17 cellular contexts compared by ENCODE assay signal in the genomic region with DNA sequence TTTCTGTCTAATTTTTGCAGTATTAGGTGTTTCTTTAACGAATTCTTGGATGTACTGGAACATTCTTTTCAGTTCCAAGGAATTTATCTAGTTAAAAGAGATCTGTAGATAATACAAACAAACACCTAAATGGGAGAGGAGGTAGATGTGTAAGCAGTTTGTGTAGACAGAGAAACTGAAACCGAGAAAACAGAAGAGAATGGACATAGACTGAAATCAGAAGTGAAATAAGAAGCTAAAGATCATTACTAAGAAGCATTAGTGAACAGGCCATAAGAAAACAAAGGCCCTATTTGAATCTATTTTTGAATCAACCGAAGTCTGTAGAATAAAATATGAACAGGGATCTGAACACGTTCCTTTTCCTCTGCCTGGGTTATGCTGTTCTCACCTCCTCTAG. TPM values are rescaled to one million over a fixed set of nuclear protein-coding genes. Genes with fewer than 3 reads are reported as not detected.
A peak's percentile ranks its signal among the peaks of the same experiment; 100 is the strongest.
DNase-seq lines count a peak whose midpoint lies in the region; ATAC-seq lines count a peak whose summit lies in the region.
"Had no signal": no experiment of that assay in that cellular context is flagged by ENCODE, and none has a peak within 500 bp of the region (broad histone marks: within the 10 kb centered on the region; RNA-seq: fewer than 3 reads in every experiment).

No MANE protein-coding gene starts in this region.

- H3K9ac ChIP-seq in GM23248 = no peak overlapping the region

- no peak overlapping the region for H3K4me2 ChIP-seq in GM23248 (ENCODE audit: unreplicated experiment)

- 3 to 4% methylated on average over 4 of the region's 4 CpGs for WGBS in GM23248 (ENCODE audit: low coverage in 1 of 2, low lambda C conversion rate in 2 of 2, missing lambda C conversion rate in 2 of 2), 2 experiments

- DNase-seq in GM23248 (no peak), globus pallidus (ENCODE audit: low spot score) (no peak), posterior vena cava (ENCODE audit: low spot score) (no peak), T-cell (no peak)
- DNase-seq: amygdala; effector memory CD4-positive, alpha-beta T cell; EL; glutamatergic neuron; mammary epithelial cell; MG63; NCI-H526 treated with DMSO at 0.1 percent for 48 hours; psoas muscle had no signal

- POLR2A ChIA-PET in T-cell (lab: Charles Lee) = no interaction called here

- H3F3A ChIP-seq in GM23248 (ENCODE audit: insufficient read depth) = no peaks in the 10 kb centered on the region

- H3K36me3 Mint-ChIP-seq in T-cell = no peaks in the 10 kb centered on the region

- H3K4me3 Mint-ChIP-seq in T-cell = no peak overlapping the region

- no peaks in the 10 kb centered on the region for H3K9me3 Mint-ChIP-seq in T-cell

- H2AFZ ChIP-seq in GM23248 = no peak overlapping the region

- no peaks in the 10 kb centered on the region for H3K4me1 ChIP-seq in GM23248 (ENCODE audit: insufficient read depth)
- H3K4me1 ChIP-seq: psoas muscle had no signal

- no peak overlapping the region for H3K4me3 ChIP-seq in GM23248
- H3K4me3 ChIP-seq: MG63, psoas muscle, thoracic aorta had no signal

- H3K27me3 Mint-ChIP-seq in T-cell = no peaks in the 10 kb centered on the region

- CTCF ChIA-PET in T-cell (lab: Charles Lee) = no interaction called here

- no peaks in the 10 kb centered on the region for H3K9me3 ChIP-seq in GM23248 (ENCODE audit: low read depth)
- H3K9me3 ChIP-seq: MG63, psoas muscle, thoracic aorta had no signal

- H3K4me1 Mint-ChIP-seq in T-cell = no peaks in the 10 kb centered on the region

- no peaks in the 10 kb centered on the region for H3K36me3 ChIP-seq in GM23248 (ENCODE audit: low read depth)
- H3K36me3 ChIP-seq: MG63, thoracic aorta had no signal

- no peaks in the 10 kb centered on the region for H4K20me1 ChIP-seq in GM23248 (ENCODE audit: insufficient read depth)

- H3K27ac Mint-ChIP-seq in T-cell = no peak overlapping the region

- H3K27ac ChIP-seq in GM23248 = no peak overlapping the region
- H3K27ac ChIP-seq: psoas muscle, thoracic aorta had no signal

- H3K79me2 ChIP-seq in GM23248 (ENCODE audit: insufficient read depth) = no peaks in the 10 kb centered on the region

- no peaks in the 10 kb centered on the region for H3K27me3 ChIP-seq in GM23248 (replicated peaks; ENCODE audit: insufficient read depth)
- H3K27me3 ChIP-seq: MG63 had no signal

- in situ Hi-C loops in GM23248 (cut with MboI) = no loop called here

- no peaks in the 10 kb centered on the region for H3K9me2 ChIP-seq in GM23248 (ENCODE audit: insufficient read depth)

- ATAC-seq in GM18499 (IDR thresholded peaks at IDR 0.05; ENCODE audit: insufficient read depth, unreplicated experiment) (peak; percentile 100), GM19463 (IDR thresholded peaks at IDR 0.05; ENCODE audit: unreplicated experiment) (peak; percentile 100), HG02884 (IDR thresholded peaks at IDR 0.05; ENCODE audit: unreplicated experiment) (peak; percentile 100), HG03521 (IDR thresholded peaks at IDR 0.05; ENCODE audit: unreplicated experiment) (peak; percentile 99), T-cell (replicated peaks in 1 of 4) (no peak)
- ATAC-seq: psoas muscle had no signal

- intact Hi-C loops in posterior vena cava (cut with DNase I) = no loop called here

RNA-seq across cellular contexts. Expression of a gene that starts 26.5 kb away (rescaled TPM):
- total RNA-seq in GM23248 (2014; rRNA removed; shearing (Covaris generic)) = not detected in 2 replicates
- polyA plus RNA-seq in GM23248 (2016; fragmentation: Nextera tagmentation; extraction: Ambion mirVana) = not detected in 2 replicates
- under 1 TPM in 1 of 2 donors, not detected in 1; 0.10 TPM for total RNA-seq in posterior vena cava
- total RNA-seq in T-cell = not detected
- total RNA-seq: mammary epithelial cell, psoas muscle, thoracic aorta had no signal
- polyA plus RNA-seq: mammary epithelial cell had no signal

Comparison
In these comparisons a context has a peak if more than half of its experiments do, and no peak if none do; other contexts are left out.
1. ATAC-seq: peak in GM18499 (single experiment), GM19463 (single experiment), HG02884 (single experiment) and HG03521 (single experiment); none in T-cell (0 of 4).